ENCODE assay signal across 9 cellular contexts in genomic region chr3:196518999-196519737, GRCh38. TPM values are rescaled to one million over a fixed set of nuclear protein-coding genes. Genes with fewer than 3 reads are reported as not detected.
DNase-seq lines count a peak whose midpoint lies in the region; ATAC-seq and TF ChIP-seq lines count a peak whose summit lies in the region.
"Had no signal": no experiment of that assay in that cellular context is flagged by ENCODE, and none has a peak within 500 bp of the region (broad histone marks: within the 10 kb centered on the region; RNA-seq: fewer than 3 reads in every experiment).

No MANE protein-coding gene starts in this region.

- CTCF ChIA-PET in CD8-positive, alpha-beta memory T cell (lab: Charles Lee), result interaction anchor here (0.8 to 2.2 kb wide), 4 partner anchors 10 to 265 kb away, joined by 3 to 10 read pairs (median 4); no protein-coding TSS in a partner anchor
- CTCF ChIA-PET in HEK293 (lab: Yijun Ruan, JAX), result interaction anchor here (0.6 to 1.5 kb wide), 17 partner anchors 12 to 600 kb away, joined by 3 to 6 read pairs (median 3); no protein-coding TSS in a partner anchor

- DNase-seq in CD8-positive, alpha-beta memory T cell, result peak; percentile 28 to 72 (median 40)
- DNase-seq in RKO (ENCODE audit: low spot score) (peak; percentile 93), left cardiac atrium (peak; percentile 67)
- DNase-seq in activated gamma-delta T cell treated with anti-CD3 and anti-CD28 coated beads, Interleukin-2, amount 50 U/mL, for 16 hours (ENCODE audit: low read depth), result peak; percentile 29
- peak; percentile 57 for DNase-seq in stimulated activated CD4-positive, alpha-beta T cell treated with anti-CD3 and anti-CD28 coated beads, Interleukin-1b, Interleukin-23, amount 100 ng/mL, for 48 hours

- no peak overlapping the region for H3K27ac Mint-ChIP-seq in CD8-positive, alpha-beta memory T cell

- H3K27me3 ChIP-seq in CD8-positive, alpha-beta memory T cell (ENCODE audit: insufficient read depth, low read length, poor library complexity, severe bottlenecking), result no peaks in the 10 kb centered on the region

- intact Hi-C loops in left cardiac atrium (cut with DNase I), result loop anchor here in 1 of 2 donors (10.0 kb wide), 1 partner anchor 264 kb away; no protein-coding TSS in a partner anchor

- H3K36me3 Mint-ChIP-seq in CD8-positive, alpha-beta memory T cell, result peaks cover 0 to 22% (median 6%) of the 10 kb centered on the region in 3 donors

- peaks cover 25% of the 10 kb centered on the region for H3K9me3 ChIP-seq in CD8-positive, alpha-beta memory T cell (ENCODE audit: low read length)
- no peaks in the 10 kb centered on the region for H3K9me3 ChIP-seq in HEK293 (ENCODE audit: control insufficient read depth, insufficient read depth, low read depth, low read length)

- POLR2A ChIA-PET in CD8-positive, alpha-beta memory T cell (lab: Charles Lee), result no interaction called here
- POLR2A ChIA-PET in HEK293 (lab: Yijun Ruan, JAX), result no interaction called here

- peaks cover 2 to 9% of the 10 kb centered on the region in 2 donors for H3K27me3 Mint-ChIP-seq in CD8-positive, alpha-beta memory T cell

- peaks cover 28 to 52% (median 47%) of the 10 kb centered on the region in 5 donors for H3K9me3 Mint-ChIP-seq in CD8-positive, alpha-beta memory T cell

- no peaks in the 10 kb centered on the region for H3K36me3 ChIP-seq in CD8-positive, alpha-beta memory T cell (ENCODE audit: insufficient read depth, low read length)
- no peaks in the 10 kb centered on the region for H3K36me3 ChIP-seq in HEK293 (ENCODE audit: control insufficient read depth in 2 of 2, insufficient read depth in 1 of 2, low read length in 2 of 2)

- no peak overlapping the region for H3K27ac ChIP-seq in CD8-positive, alpha-beta memory T cell (ENCODE audit: low read depth, low read length)
- no peak overlapping the region for H3K27ac ChIP-seq in HEK293 (ENCODE audit: extremely low read depth, low read depth, low read length)

- ATAC-seq in left cardiac atrium, result peak; percentile 85 to 86
- ATAC-seq in GM21526 (IDR thresholded peaks at IDR 0.05; ENCODE audit: low FRiP score, unreplicated experiment), result no peak
- no peak for ATAC-seq in HG03175 (IDR thresholded peaks at IDR 0.05; ENCODE audit: unreplicated experiment)

- peak; percentile 59; the same call in 1 of the 2 replicates for TF ChIP-seq CTCF in HEK293 (tag by site-specific recombination; IDR thresholded peaks at IDR 0.05)

- H3K4me3 ChIP-seq in CD8-positive, alpha-beta memory T cell (ENCODE audit: low read length), result no peak overlapping the region
- no peak overlapping the region for H3K4me3 ChIP-seq in HEK293 (ENCODE audit: low read depth, low read length)

- H3K4me3 Mint-ChIP-seq in CD8-positive, alpha-beta memory T cell, result no peak overlapping the region

- peaks cover 0 to 1% (median 0%) of the 10 kb centered on the region in 3 donors for H3K4me1 Mint-ChIP-seq in CD8-positive, alpha-beta memory T cell

- no peaks in the 10 kb centered on the region for H3K4me1 ChIP-seq in CD8-positive, alpha-beta memory T cell (ENCODE audit: insufficient read depth, low read length)
- no peaks in the 10 kb centered on the region for H3K4me1 ChIP-seq in HEK293 (ENCODE audit: control insufficient read depth, insufficient read depth, low read length)

TF ChIP-seq in HEK293, 187 proteins besides CTCF, POLR2A, EP300 and RAD21 (continues in another document):
- TF ChIP-seq ZNF600 (tag by site-specific recombination; IDR thresholded peaks at IDR 0.05) (peak; percentile 81; the same call in 1 of the 2 replicates), ZFP37 (tag by site-specific recombination; IDR thresholded peaks at IDR 0.05) (peak; percentile 44; the same call in 1 of the 2 replicates), ZNF654 (tag by site-specific recombination; IDR thresholded peaks at IDR 0.05; ENCODE audit: low read depth) (peak; percentile 97), ZNF184 (tag by site-specific recombination; IDR thresholded peaks at IDR 0.05) (no peak), ZNF639 (tag by site-specific recombination; IDR thresholded peaks at IDR 0.05) (no peak), ZNF658 (tag by site-specific recombination; IDR thresholded peaks at IDR 0.05) (no peak), ZNF677 (tag by site-specific recombination; IDR thresholded peaks at IDR 0.05) (no peak), ZNF112 (tag by site-specific recombination; IDR thresholded peaks at IDR 0.05) (no peak), ZNF629 (tag by site-specific recombination; IDR thresholded peaks at IDR 0.05) (peak; percentile 60), ZNF16 (tag by site-specific recombination; IDR thresholded peaks at IDR 0.05; ENCODE audit: low read depth) (no peak), ZNF610 (tag by site-specific recombination; IDR thresholded peaks at IDR 0.05; ENCODE audit: borderline replicate concordance) (no peak), INSM2 (tag by site-specific recombination; IDR thresholded peaks at IDR 0.05) (no peak), ZBTB8A (tag by site-specific recombination; IDR thresholded peaks at IDR 0.05) (no peak), TSHZ1 (tag by site-specific recombination; IDR thresholded peaks at IDR 0.05; ENCODE audit: borderline replicate concordance) (no peak), IKZF3 (tag by site-specific recombination; IDR thresholded peaks at IDR 0.05) (no peak; the same call in 1 of the 2 replicates), ZNF350 (tag by site-specific recombination; IDR thresholded peaks at IDR 0.05) (no peak), ZNF660 (tag by site-specific recombination; IDR thresholded peaks at IDR 0.05) (peak; percentile 84), HOXC10 (CRISPR knock-in tag; IDR thresholded peaks at IDR 0.05) (no peak)

RNA-seq across cellular contexts. Expression of gene SMCO1, which starts 4.0 kb away (rescaled TPM):
- total RNA-seq in CD8-positive, alpha-beta memory T cell, result not detected
- polyA plus RNA-seq in CD8-positive, alpha-beta memory T cell, result not detected
- total RNA-seq in left cardiac atrium, result 10 to 100 TPM; 10.7 to 28.5 TPM
- total RNA-seq: T-helper 1 cell treated with Interleukin-12 subunit alpha and Interleukin-12 subunit beta and Interleukin-4 antibody, amounts not matched to agents 30 ng/mL and 1 ng/mL, for 36 hours had no signal

RNA-seq across cellular contexts. Expression of gene RNF168, which starts 15.6 kb away (rescaled TPM):
- 10 to 100 TPM; 29.8 to 31.1 TPM for total RNA-seq in CD8-positive, alpha-beta memory T cell
- 12.9 TPM for polyA plus RNA-seq in CD8-positive, alpha-beta memory T cell
- total RNA-seq in left cardiac atrium, result 10 to 100 TPM; 17.6 to 22.1 TPM

RNA-seq across cellular contexts. Expression of gene WDR53, which starts 49.2 kb away (rescaled TPM):
- 10 to 100 TPM; 26.7 to 28.8 TPM for total RNA-seq in CD8-positive, alpha-beta memory T cell
- polyA plus RNA-seq in CD8-positive, alpha-beta memory T cell, result 21.5 TPM
- 1 to 10 TPM; 8.8 to 9.4 TPM for total RNA-seq in left cardiac atrium

RNA-seq across cellular contexts. Expression of gene FBXO45, which starts 49.3 kb away (rescaled TPM):
- 10 to 100 TPM; 29.3 to 30.1 TPM for total RNA-seq in CD8-positive, alpha-beta memory T cell
- polyA plus RNA-seq in CD8-positive, alpha-beta memory T cell, result 5.6 TPM
- total RNA-seq in left cardiac atrium, result 1 to 10 TPM; 7.9 to 8.4 TPM

Comparison
In these comparisons a context has a peak if more than half of its experiments do, and no peak if none do; other contexts are left out.
1. DNase-seq: peak in every context shown above with its lines; median percentile 93 in RKO; 67 in left cardiac atrium; 57 in stimulated activated CD4-positive, alpha-beta T cell treated with anti-CD3 and anti-CD28 coated beads, Interleukin-1b, Interleukin-23, amount 100 ng/mL, for 48 hours; 40 in CD8-positive, alpha-beta memory T cell; 29 in activated gamma-delta T cell treated with anti-CD3 and anti-CD28 coated beads, Interleukin-2, amount 50 U/mL, for 16 hours.
2. ATAC-seq: peak in left cardiac atrium (2 of 2); none in GM21526 (single experiment) and HG03175 (single experiment).
3. RNA of gene SMCO1, which starts 4.0 kb away (total RNA-seq): 10.7 to 28.5 TPM in left cardiac atrium; not detected in CD8-positive, alpha-beta memory T cell; every median in the first group is over 10 times any median in the second.